In genomic region chr12:57724003-57724935, GRCh38 we compare ENCODE assay signal across 1 cellular context.
TF ChIP-seq lines count a peak whose summit lies in the region.

No MANE protein-coding gene starts in this region.

TF ChIP-seq in HepG2, 621 proteins besides CTCF, POLR2A, EP300 and RAD21:
- TF ChIP-seq CERS6 (CRISPR knock-in tag; IDR thresholded peaks at IDR 0.05) (no peak), PLRG1 (conservative IDR thresholded peaks at IDR 0.05) (no peak), BCL6 (CRISPR knock-in tag; IDR thresholded peaks at IDR 0.05) (no peak), SP1 (IDR thresholded peaks at IDR 0.05) (no peak), SP1 (CRISPR knock-in tag; IDR thresholded peaks at IDR 0.05) (no peak), ZNF687 (CRISPR knock-in tag; IDR thresholded peaks at IDR 0.05) (0 out of 2 replicates have a peak, but pooled peaks have one; percentile 13), MEF2D (CRISPR knock-in tag; IDR thresholded peaks at IDR 0.05) (no peak), FOXA3 (CRISPR knock-in tag; IDR thresholded peaks at IDR 0.05) (no peak), ZSCAN29 (CRISPR knock-in tag; conservative IDR thresholded peaks at IDR 0.05) (no peak), MLX (CRISPR knock-in tag; IDR thresholded peaks at IDR 0.05) (no peak), ATF2 (CRISPR knock-in tag; IDR thresholded peaks at IDR 0.05) (no peak), POLR2G (IDR thresholded peaks at IDR 0.05; ENCODE audit: low read depth, low read length) (peak; percentile 37; the same call in 1 of the 2 replicates), ELF1 (CRISPR knock-in tag; IDR thresholded peaks at IDR 0.05) (no peak), SOX5 (CRISPR knock-in tag; IDR thresholded peaks at IDR 0.05; ENCODE audit: borderline replicate concordance) (no peak), AGO2 (optimal IDR thresholded peaks at IDR 0.05; ENCODE audit: low read depth, low read length) (peak; percentile 25)
